ENCODE assay signal across 12 cellular contexts in the genomic region with DNA sequence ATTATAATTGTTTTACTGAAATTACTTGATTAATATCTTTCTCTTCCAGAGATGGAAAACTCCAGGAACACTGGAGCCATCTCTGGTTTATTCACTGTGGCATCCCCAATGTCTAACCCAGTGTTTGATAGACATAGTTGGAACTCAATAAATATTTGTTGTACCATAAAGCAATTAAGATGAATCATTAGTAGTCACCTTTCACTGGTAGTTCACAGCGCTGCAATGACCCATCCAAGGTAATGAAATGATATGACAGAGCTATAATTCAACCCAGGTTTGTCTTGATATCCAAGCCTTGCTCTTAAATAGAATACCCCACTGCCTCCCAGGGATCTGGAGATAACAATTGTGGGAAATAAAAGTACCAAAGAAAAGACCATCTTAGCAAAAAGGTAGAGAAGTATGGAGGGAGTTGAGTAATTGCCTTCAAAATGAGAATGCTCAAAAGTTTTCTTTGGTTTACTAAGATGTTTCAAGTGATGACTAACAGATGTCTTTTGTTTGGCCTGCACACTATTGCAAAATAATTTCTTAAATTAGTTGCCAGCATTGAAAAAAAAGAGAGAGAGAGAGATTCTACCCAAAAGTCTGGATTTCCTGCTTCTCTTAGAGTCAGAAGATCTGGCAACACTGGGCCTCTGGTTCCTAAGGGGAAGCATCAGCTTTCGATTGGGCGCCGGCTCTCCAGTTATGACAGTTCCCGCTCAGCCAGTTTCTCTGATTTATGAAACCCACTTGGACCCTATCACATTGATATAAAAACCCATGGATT.
DNase-seq lines count a peak whose midpoint lies in the region; ATAC-seq, FAIRE-seq and TF ChIP-seq lines count a peak whose summit lies in the region.
"Had no signal": no experiment of that assay in that cellular context is flagged by ENCODE, and none has a peak within 500 bp of the region (broad histone marks: within the 10 kb centered on the region; RNA-seq: fewer than 3 reads in every experiment).

No MANE protein-coding gene starts in this region.

- H3K27ac Mint-ChIP-seq in chondrocyte (ENCODE audit: unreplicated experiment): no peak overlapping the region
- no peak overlapping the region for H3K27ac Mint-ChIP-seq in naive thymus-derived CD8-positive, alpha-beta T cell
- H3K27ac Mint-ChIP-seq: activated CD4-positive, alpha-beta memory T cell treated with anti-CD3 and anti-CD28 coated beads, Interleukin-2, amount 10 ng/mL, durations not matched to agents 7 days and 5 days had no signal

- no peaks in the 10 kb centered on the region for H3K27me3 Mint-ChIP-seq in chondrocyte (ENCODE audit: low read depth)
- H3K27me3 Mint-ChIP-seq in naive thymus-derived CD8-positive, alpha-beta T cell: peaks cover 0 to 8% (median 4%) of the 10 kb centered on the region in 5 donors
- H3K27me3 Mint-ChIP-seq: activated CD4-positive, alpha-beta memory T cell treated with anti-CD3 and anti-CD28 coated beads, Interleukin-2, amount 10 ng/mL, durations not matched to agents 7 days and 5 days had no signal

- no peaks in the 10 kb centered on the region for H3K36me3 ChIP-seq in colonic mucosa
- H3K36me3 ChIP-seq: BLaER1 treated with 17β-estradiol and CSF1 and Interleukin-3, amounts not matched to agents 10 nM and 100 nM; spleen had no signal

- POLR2A ChIA-PET in naive thymus-derived CD8-positive, alpha-beta T cell (lab: Charles Lee): no interaction called here

- no peak overlapping the region for H3K27ac ChIP-seq in colonic mucosa
- H3K27ac ChIP-seq: spleen had no signal

- H3K4me3 ChIP-seq in AG09309 (ENCODE audit: control insufficient read depth, low read depth, low read length) (no peak overlapping the region), colonic mucosa (no peak overlapping the region), lower leg skin (ENCODE audit: low read depth, poor library complexity, severe bottlenecking) (no peak overlapping the region)
- H3K4me3 ChIP-seq: BLaER1 treated with 17β-estradiol and CSF1 and Interleukin-3, amounts not matched to agents 10 nM and 100 nM; spleen had no signal

- H3K4me3 Mint-ChIP-seq in chondrocyte (ENCODE audit: unreplicated experiment): no peak overlapping the region
- H3K4me3 Mint-ChIP-seq in naive thymus-derived CD8-positive, alpha-beta T cell: no peak overlapping the region
- H3K4me3 Mint-ChIP-seq: activated CD4-positive, alpha-beta memory T cell treated with anti-CD3 and anti-CD28 coated beads, Interleukin-2, amount 10 ng/mL, durations not matched to agents 7 days and 5 days had no signal

- peaks cover 10% of the 10 kb centered on the region for H3K4me1 Mint-ChIP-seq in chondrocyte (ENCODE audit: low read depth)
- no peaks in the 10 kb centered on the region for H3K4me1 Mint-ChIP-seq in naive thymus-derived CD8-positive, alpha-beta T cell
- H3K4me1 Mint-ChIP-seq: activated CD4-positive, alpha-beta memory T cell treated with anti-CD3 and anti-CD28 coated beads, Interleukin-2, amount 10 ng/mL, durations not matched to agents 7 days and 5 days had no signal

- intact Hi-C loops in colonic mucosa (cut with DNase I) (no loop called here), lower leg skin (cut with DNase I; ENCODE audit: low total_unique reads) (no loop called here)

- no peaks in the 10 kb centered on the region for H3K9me3 ChIP-seq in colonic mucosa

- peak; percentile 71 for DNase-seq in AG09309 (ENCODE audit: low read depth)
- DNase-seq in MV-4-11 (lab: John Stamatoyannopoulos, UW): peak; percentile 96
- DNase-seq in colonic mucosa: peak; percentile 28
- peak; percentile 48 to 85 for DNase-seq in lower leg skin (ENCODE audit: low spot score in 2 of 2)
- DNase-seq in NCI-H524 treated with DMSO at 0.1 percent for 48 hours (lab: John Stamatoyannopoulos, UW): no peak
- no peak for DNase-seq in chondrocyte (ENCODE audit: low spot score)
- no peak for DNase-seq in naive thymus-derived CD8-positive, alpha-beta T cell
- DNase-seq in RCC 7860 (ENCODE audit: low spot score): no peak
- DNase-seq: activated CD4-positive, alpha-beta memory T cell treated with anti-CD3 and anti-CD28 coated beads, Interleukin-2, amount 10 ng/mL, durations not matched to agents 7 days and 5 days; NCI-H1048; spleen had no signal

- no peak for TF ChIP-seq POLR2A in lower leg skin (IDR thresholded peaks at IDR 0.05)

- H3K36me3 Mint-ChIP-seq in chondrocyte (ENCODE audit: low read depth): peaks cover 2% of the 10 kb centered on the region
- H3K36me3 Mint-ChIP-seq in naive thymus-derived CD8-positive, alpha-beta T cell: no peaks in the 10 kb centered on the region

- no peak for ATAC-seq in naive thymus-derived CD8-positive, alpha-beta T cell

- H3K9ac ChIP-seq in colonic mucosa (ENCODE audit: low read depth in 2 of 2, low read length in 2 of 2): no peak overlapping the region
- H3K9ac ChIP-seq: BLaER1 treated with 17β-estradiol and CSF1 and Interleukin-3, amounts not matched to agents 10 nM and 100 nM had no signal

- H3K4me1 ChIP-seq in colonic mucosa: no peaks in the 10 kb centered on the region
- H3K4me1 ChIP-seq: spleen had no signal

- no peak for FAIRE-seq in RCC 7860 (lab: Jason Lieb, UNC)

- 54 to 71% methylated on average over 5 of the region's 5 CpGs for WGBS in lower leg skin, 2 donors

- TF ChIP-seq CTCF in AG09309 (IDR thresholded peaks at IDR 0.05; ENCODE audit: control insufficient read depth, insufficient read depth, low read depth, low read length, missing control alignments) (no peak), colonic mucosa (IDR thresholded peaks at IDR 0.05) (no peak), lower leg skin (IDR thresholded peaks at IDR 0.05) (no peak), chondrocyte (IDR thresholded peaks at IDR 0.05) (no peak)

- no peaks in the 10 kb centered on the region for H3K27me3 ChIP-seq in colonic mucosa
- H3K27me3 ChIP-seq: BLaER1 treated with 17β-estradiol and CSF1 and Interleukin-3, amounts not matched to agents 10 nM and 100 nM; spleen had no signal

- peaks cover 9% of the 10 kb centered on the region for H3K9me3 Mint-ChIP-seq in chondrocyte (ENCODE audit: low read depth)
- H3K9me3 Mint-ChIP-seq in naive thymus-derived CD8-positive, alpha-beta T cell: peaks cover 0 to 25% (median 8%) of the 10 kb centered on the region in 9 donors
- H3K9me3 Mint-ChIP-seq: activated CD4-positive, alpha-beta memory T cell treated with anti-CD3 and anti-CD28 coated beads, Interleukin-2, amount 10 ng/mL, durations not matched to agents 7 days and 5 days had no signal

Comparison
In these comparisons a context has a peak if more than half of its experiments do, and no peak if none do; other contexts are left out.
1. DNase-seq: peak in AG09309 (single experiment), MV-4-11 (single experiment), colonic mucosa (single experiment) and lower leg skin (2 of 2); none in NCI-H524 treated with DMSO at 0.1 percent for 48 hours (single experiment), chondrocyte (single experiment), naive thymus-derived CD8-positive, alpha-beta T cell (0 of 10) and RCC 7860 (single experiment).